ENCODE assay signal across 8 cellular contexts in genomic region chr15:94164202-94164807, GRCh38.
DNase-seq lines count a peak whose midpoint lies in the region; ATAC-seq, FAIRE-seq and TF ChIP-seq lines count a peak whose summit lies in the region.

No MANE protein-coding gene starts in this region.

- no peaks in the 10 kb centered on the region for H3K4me1 ChIP-seq in MM.1S (ENCODE audit: low read length)
- no peaks in the 10 kb centered on the region for H3K4me1 ChIP-seq in iPS DF 6.9 (ENCODE audit: control insufficient read depth, insufficient read depth, low read length)

- H3K27me3 ChIP-seq in MM.1S (replicated peaks; ENCODE audit: insufficient read depth, low read length) (no peaks in the 10 kb centered on the region), SU-DHL-6 (ENCODE audit: low read length) (no peaks in the 10 kb centered on the region), iPS DF 6.9 (ENCODE audit: control insufficient read depth, insufficient read depth, low read length) (no peaks in the 10 kb centered on the region)

- H3K4me2 ChIP-seq in MM.1S (ENCODE audit: low read depth, low read length) (no peak overlapping the region), SU-DHL-6 (ENCODE audit: low read depth, low read length, poor library complexity, severe bottlenecking) (no peak overlapping the region)

- H3F3A ChIP-seq in MM.1S (ENCODE audit: insufficient read depth, low read length): no peaks in the 10 kb centered on the region
- H3F3A ChIP-seq in SU-DHL-6 (ENCODE audit: insufficient read depth): no peaks in the 10 kb centered on the region

- in situ Hi-C loops in GM13977 (cut with MboI; ENCODE audit: low pct_unique_long_range_greater_than_20kb, low sequenced_read_pairs, unreplicated experiment): loop anchor here (10.0 kb wide), 1 partner anchor 150 kb away; no protein-coding TSS in a partner anchor

- H3K4me3 ChIP-seq in MM.1S (ENCODE audit: low read length) (no peak overlapping the region), SU-DHL-6 (ENCODE audit: insufficient read depth, low read length, poor library complexity, severe bottlenecking) (no peak overlapping the region), iPS DF 6.9 (ENCODE audit: low read length) (no peak overlapping the region)

- ATAC-seq in GM21390 (IDR thresholded peaks at IDR 0.05; ENCODE audit: unreplicated experiment): no peak

- H2AFZ ChIP-seq in MM.1S (ENCODE audit: low read length) (no peak overlapping the region), SU-DHL-6 (ENCODE audit: low read depth, low read length, severe bottlenecking) (no peak overlapping the region)

- peak; percentile 79 for TF ChIP-seq CTCF in GM13977 (IDR thresholded peaks at IDR 0.05; ENCODE audit: extremely low read depth, insufficient read depth, missing control alignments)
- peak; percentile 89 for TF ChIP-seq CTCF in MM.1S (IDR thresholded peaks at IDR 0.05; ENCODE audit: low read length)
- TF ChIP-seq CTCF in SU-DHL-6 (IDR thresholded peaks at IDR 0.05; ENCODE audit: insufficient read depth, low read length, poor library complexity, severe bottlenecking): peak; percentile 69

- H3K9me2 ChIP-seq in MM.1S (replicated peaks; ENCODE audit: insufficient read depth, low read length) (no peaks in the 10 kb centered on the region), SU-DHL-6 (replicated peaks; ENCODE audit: insufficient read depth, low read length) (no peaks in the 10 kb centered on the region)

- H3K9me3 ChIP-seq in MM.1S (replicated peaks; ENCODE audit: insufficient read depth, low read length): no peaks in the 10 kb centered on the region
- no peaks in the 10 kb centered on the region for H3K9me3 ChIP-seq in SU-DHL-6 (ENCODE audit: insufficient read depth, low read length)
- H3K9me3 ChIP-seq in iPS DF 6.9 (ENCODE audit: control insufficient read depth, insufficient read depth, low read length): no peaks in the 10 kb centered on the region

- DNase-seq in GM13977 (ENCODE audit: low spot score) (peak; percentile 40), MM.1S (peak; percentile 66), amniotic epithelial cell (ENCODE audit: low read depth) (peak; percentile 63), iPS DF 6.9 (ENCODE audit: low read depth, low spot score) (peak; percentile 57)
- peak; percentile 19 to 47 for DNase-seq in stimulated activated CD4-positive, alpha-beta T cell treated with anti-CD3 and anti-CD28 coated beads, Interleukin-1b, Interleukin-23, amount 100 ng/mL, for 4 hours (ENCODE audit: low read depth in 2 of 2)

- H3K9ac ChIP-seq in MM.1S (ENCODE audit: low read length): no peak overlapping the region
- no peak overlapping the region for H3K9ac ChIP-seq in SU-DHL-6 (ENCODE audit: low read length)

- H3K36me3 ChIP-seq in MM.1S (replicated peaks; ENCODE audit: insufficient read depth, low read length) (no peaks in the 10 kb centered on the region), SU-DHL-6 (ENCODE audit: low read length) (no peaks in the 10 kb centered on the region), iPS DF 6.9 (ENCODE audit: control insufficient read depth, insufficient read depth, low read length) (no peaks in the 10 kb centered on the region)

- H3K27ac ChIP-seq in MM.1S (ENCODE audit: low read length) (no peak overlapping the region), SU-DHL-6 (ENCODE audit: low read depth, low read length) (no peak overlapping the region), iPS DF 6.9 (ENCODE audit: low read length) (no peak overlapping the region)

- peak; percentile 93 for FAIRE-seq in A204.1 (lab: Jason Lieb, UNC)

- no peaks in the 10 kb centered on the region for H4K20me1 ChIP-seq in MM.1S (ENCODE audit: insufficient read depth, low read length)
- no peaks in the 10 kb centered on the region for H4K20me1 ChIP-seq in SU-DHL-6 (ENCODE audit: low read depth, low read length)

- H3K79me2 ChIP-seq in MM.1S (ENCODE audit: low read length) (no peaks in the 10 kb centered on the region), SU-DHL-6 (ENCODE audit: insufficient read depth, low read length) (no peaks in the 10 kb centered on the region)

- no CpG with 5 or more reads among the region's 10 CpGs for WGBS in iPS DF 6.9 (ENCODE audit: insufficient coverage, insufficient read length)
